In the genomic region with DNA sequence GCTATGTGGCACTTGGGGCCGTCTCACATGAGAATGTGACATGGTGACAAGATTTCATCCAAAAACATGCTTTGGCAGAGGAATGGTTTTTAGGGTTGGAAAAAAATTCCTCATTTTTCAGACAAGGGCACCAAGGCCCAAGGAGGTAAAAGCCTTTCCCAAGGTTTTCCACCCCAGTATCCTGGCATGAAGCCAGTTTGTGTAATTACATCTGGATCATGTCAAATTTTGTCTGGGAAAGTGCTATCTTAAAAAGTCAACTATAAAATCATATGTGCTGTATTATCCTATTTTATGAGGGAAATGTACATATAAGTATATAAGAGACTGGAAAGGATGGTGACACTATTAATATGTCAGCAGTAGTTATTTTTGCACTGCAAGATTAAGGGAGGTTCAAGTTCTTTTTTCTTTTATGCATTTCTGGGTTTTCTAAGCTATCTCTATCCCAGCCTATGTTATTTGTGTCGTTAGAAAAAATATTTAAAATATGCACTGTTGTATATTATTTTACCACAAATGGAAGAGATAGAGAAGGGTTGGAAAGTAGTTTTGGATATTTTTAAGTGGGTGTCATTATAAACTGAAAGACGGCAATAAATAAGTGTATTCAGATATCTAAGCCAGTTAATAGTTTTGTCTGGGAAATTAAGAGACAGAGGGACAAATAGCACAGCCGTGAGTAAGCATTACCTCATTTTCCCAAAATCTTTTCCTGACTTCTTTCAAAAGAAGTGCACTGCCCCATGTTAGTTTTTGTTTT, we compare ENCODE assay signal across 25 cellular contexts. TPM values are rescaled to one million over a fixed set of nuclear protein-coding genes. Genes with fewer than 3 reads are reported as not detected.
DNase-seq lines count a peak whose midpoint lies in the region; ATAC-seq and TF ChIP-seq lines count a peak whose summit lies in the region.
"Had no signal": no experiment of that assay in that cellular context is flagged by ENCODE, and none has a peak within 500 bp of the region (broad histone marks: within the 10 kb centered on the region; RNA-seq: fewer than 3 reads in every experiment).

No MANE protein-coding gene starts in this region.

- peak overlapping the region; percentile 41 for H3K9ac ChIP-seq in adipocyte (ENCODE audit: low read length)

- H3K9me3 ChIP-seq in adipocyte (ENCODE audit: control insufficient read depth, low read length) = no peaks in the 10 kb centered on the region
- no peaks in the 10 kb centered on the region for H3K9me3 ChIP-seq in stomach
- H3K9me3 ChIP-seq: upper lobe of left lung had no signal

- H3K36me3 ChIP-seq in adipocyte (ENCODE audit: control insufficient read depth, insufficient read depth, low read length, severe bottlenecking) (no peaks in the 10 kb centered on the region), stomach (no peaks in the 10 kb centered on the region)
- H3K36me3 ChIP-seq: cardiac muscle cell, upper lobe of left lung had no signal

- TF ChIP-seq CTCF in fibroblast of villous mesenchyme (IDR thresholded peaks at IDR 0.05; ENCODE audit: insufficient read depth, low read depth, low read length) = no peak
- TF ChIP-seq CTCF in stomach (IDR thresholded peaks at IDR 0.05) = no peak

- H3K4me3 ChIP-seq in adipocyte (ENCODE audit: low read length) (peak overlapping the region; percentile 44), fibroblast of villous mesenchyme (ENCODE audit: low read depth, low read length) (no peak overlapping the region), stomach (no peak overlapping the region)
- H3K4me3 ChIP-seq: cardiac muscle cell, GM12878, upper lobe of left lung had no signal

- WGBS in stomach, 5 donors = 41 to 70% (median 62%) methylated on average over 4 of the region's 4 CpGs

- peaks cover 19% of the 10 kb centered on the region for H3K4me1 ChIP-seq in adipocyte (ENCODE audit: control insufficient read depth, insufficient read depth, low read length)
- peaks cover 0 to 21% (median 4%) of the 10 kb centered on the region in 4 donors for H3K4me1 ChIP-seq in stomach

- no peaks in the 10 kb centered on the region for H3K27me3 ChIP-seq in adipocyte (replicated peaks; ENCODE audit: control insufficient read depth, insufficient read depth, low read length)
- H3K27me3 ChIP-seq in stomach = no peaks in the 10 kb centered on the region
- H3K27me3 ChIP-seq: cardiac muscle cell, upper lobe of left lung had no signal

- no peak for TF ChIP-seq POLR2A in stomach (IDR thresholded peaks at IDR 0.05)

- intact Hi-C loops in stomach (cut with DNase I; ENCODE audit: low total_unique reads) = loop anchor here (5.0 kb wide), 1 partner anchor 172 kb away; the partner anchor contains the start of gene PLXDC1

- peak overlapping the region in 3 of 5 donors; percentile 22 to 29 (median 29) for H3K27ac ChIP-seq in stomach
- H3K27ac ChIP-seq: cardiac muscle cell had no signal

- DNase-seq in NCI-H2227 (lab: John Stamatoyannopoulos, UW; ENCODE audit: unreplicated experiment) (peak; percentile 56), NCI-H2227 treated with DMSO at 0.1 percent for 48 hours (lab: John Stamatoyannopoulos, UW) (no peak), adipocyte (ENCODE audit: low read depth) (peak; percentile 60), fibroblast of villous mesenchyme (ENCODE audit: low read depth) (peak; percentile 92), stomach (no peak), kidney tubule cell (ENCODE audit: low spot score) (no peak)
- DNase-seq: activated CD4-positive, alpha-beta T cell treated with anti-CD3 and anti-CD28 coated beads for 4 hours; activated CD8-positive, alpha-beta memory T cell treated with anti-CD3 and anti-CD28 coated beads, Interleukin-2, amount 50 U/mL, for 48 hours; activated naive CD4-positive, alpha-beta T cell treated with anti-CD3 and anti-CD28 coated beads, Interleukin-2, amount 10 ng/mL, durations not matched to agents 7 days and 5 days; CD4-positive, alpha-beta T cell; effector memory CD8-positive, alpha-beta T cell; immature natural killer cell; KG1; mesendoderm; NCI-H1105; SHP77; small intestine; upper lobe of left lung had no signal

- no peak for TF ChIP-seq EP300 in stomach (IDR thresholded peaks at IDR 0.05)

- ATAC-seq in HG02642 (IDR thresholded peaks at IDR 0.05; ENCODE audit: poor library complexity, unreplicated experiment) = no peak
- no peak for ATAC-seq in GM21717 (IDR thresholded peaks at IDR 0.05; ENCODE audit: unreplicated experiment)
- ATAC-seq: effector memory CD8-positive, alpha-beta T cell; GM12878; stimulated activated effector memory CD8-positive, alpha-beta T cell treated with anti-CD3 and anti-CD28 coated beads, Interleukin-12 subunit alpha, Interleukin-12 subunit beta, amount 100 ng/mL, for 72 hours had no signal

RNA-seq across cellular contexts. Expression of gene FBXO47, which starts 13.4 kb away (rescaled TPM):
- total RNA-seq in fibroblast of villous mesenchyme (under 0.01 TPM in 1 of 2 replicates, not detected in the other), stomach (not detected)
- polyA plus RNA-seq in stomach = not detected
- total RNA-seq: A172; cardiac muscle cell; CD4-positive, alpha-beta T cell; Daoy; GM12878; upper lobe of left lung had no signal
- polyA plus RNA-seq: cardiac muscle cell, immature natural killer cell had no signal

Comparison
In these comparisons a context has a peak if more than half of its experiments do, and no peak if none do; other contexts are left out.
1. DNase-seq: peak in NCI-H2227 (single experiment), adipocyte (single experiment) and fibroblast of villous mesenchyme (single experiment); none in NCI-H2227 treated with DMSO at 0.1 percent for 48 hours (single experiment), stomach (single experiment) and kidney tubule cell (single experiment).